ENCODE assay signal across 1 cellular context in the genomic region with DNA sequence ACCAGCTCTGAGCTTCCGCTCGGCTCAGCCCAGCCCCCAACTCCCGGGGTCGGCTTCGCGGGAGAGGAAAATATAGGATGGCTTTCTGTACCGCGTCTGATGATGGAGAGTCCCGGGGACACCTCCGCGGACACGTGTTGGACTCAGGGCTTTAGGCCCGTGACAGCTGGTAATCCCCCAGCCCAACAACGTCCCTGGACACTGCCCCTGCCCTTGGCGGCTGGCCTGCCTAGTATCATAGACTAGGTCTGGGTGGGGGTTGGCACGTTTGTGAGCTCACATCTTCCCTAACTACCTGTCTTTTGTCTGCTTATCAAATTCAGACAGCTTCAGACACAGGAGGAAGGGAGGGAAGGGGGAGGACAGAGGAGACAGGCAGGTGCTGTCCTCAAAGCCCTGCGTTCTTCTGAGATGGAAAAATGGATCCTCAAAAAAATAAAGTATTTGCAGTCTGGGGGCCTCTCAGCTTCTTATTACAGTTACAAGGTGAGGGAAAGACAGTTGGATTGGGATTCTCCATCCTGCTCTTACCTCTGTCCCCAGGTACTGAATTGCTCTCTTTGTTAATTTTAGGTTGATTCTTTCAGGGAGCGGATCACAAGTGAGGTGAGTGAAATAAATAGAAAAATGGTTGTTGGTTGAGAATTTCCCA.
TF ChIP-seq lines count a peak whose summit lies in the region.

No MANE protein-coding gene starts in this region.

TF ChIP-seq in A549, 52 proteins besides CTCF, POLR2A, EP300 and RAD21:
- TF ChIP-seq SMC3 (IDR thresholded peaks at IDR 0.05) = no peak
- TF ChIP-seq KDM1A (IDR thresholded peaks at IDR 0.05; ENCODE audit: low read depth) = no peak
- no peak for TF ChIP-seq JUN (IDR thresholded peaks at IDR 0.05)
- no peak for TF ChIP-seq NFE2L2 (conservative IDR thresholded peaks at IDR 0.05; ENCODE audit: low read length)
- TF ChIP-seq ZSCAN20 (CRISPR knock-in tag; IDR thresholded peaks at IDR 0.05) = no peak
- TF ChIP-seq MAFK (IDR thresholded peaks at IDR 0.05; ENCODE audit: partially characterized antibody) = no peak
- no peak for TF ChIP-seq NPAS2 (CRISPR knock-in tag; IDR thresholded peaks at IDR 0.05; ENCODE audit: borderline replicate concordance)
- TF ChIP-seq, protein P1, sequence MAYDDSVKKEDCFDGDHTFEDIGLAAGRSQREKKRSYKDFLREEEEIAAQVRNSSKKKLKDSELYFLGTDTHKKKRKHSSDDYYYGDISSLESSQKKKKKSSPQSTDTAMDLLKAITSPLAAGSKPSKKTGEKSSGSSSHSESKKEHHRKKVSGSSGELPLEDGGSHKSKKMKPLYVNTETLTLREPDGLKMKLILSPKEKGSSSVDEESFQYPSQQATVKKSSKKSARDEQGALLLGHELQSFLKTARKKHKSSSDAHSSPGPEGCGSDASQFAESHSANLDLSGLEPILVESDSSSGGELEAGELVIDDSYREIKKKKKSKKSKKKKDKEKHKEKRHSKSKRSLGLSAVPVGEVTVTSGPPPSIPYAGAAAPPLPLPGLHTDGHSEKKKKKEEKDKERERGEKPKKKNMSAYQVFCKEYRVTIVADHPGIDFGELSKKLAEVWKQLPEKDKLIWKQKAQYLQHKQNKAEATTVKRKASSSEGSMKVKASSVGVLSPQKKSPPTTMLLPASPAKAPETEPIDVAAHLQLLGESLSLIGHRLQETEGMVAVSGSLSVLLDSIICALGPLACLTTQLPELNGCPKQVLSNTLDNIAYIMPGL (CRISPR knock-in tag; IDR thresholded peaks at IDR 0.05; ENCODE audit: borderline replicate concordance) = no peak
- TF ChIP-seq, protein P2, sequence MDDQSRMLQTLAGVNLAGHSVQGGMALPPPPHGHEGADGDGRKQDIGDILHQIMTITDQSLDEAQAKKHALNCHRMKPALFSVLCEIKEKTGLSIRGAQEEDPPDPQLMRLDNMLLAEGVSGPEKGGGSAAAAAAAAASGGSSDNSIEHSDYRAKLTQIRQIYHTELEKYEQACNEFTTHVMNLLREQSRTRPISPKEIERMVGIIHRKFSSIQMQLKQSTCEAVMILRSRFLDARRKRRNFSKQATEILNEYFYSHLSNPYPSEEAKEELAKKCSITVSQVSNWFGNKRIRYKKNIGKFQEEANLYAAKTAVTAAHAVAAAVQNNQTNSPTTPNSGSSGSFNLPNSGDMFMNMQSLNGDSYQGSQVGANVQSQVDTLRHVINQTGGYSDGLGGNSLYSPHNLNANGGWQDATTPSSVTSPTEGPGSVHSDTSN (IDR thresholded peaks at IDR 0.05) = no peak
- TF ChIP-seq CBX8 (IDR thresholded peaks at IDR 0.05) = no peak
- no peak for TF ChIP-seq RCOR1 (IDR thresholded peaks at IDR 0.05; ENCODE audit: low read depth, low read length)
- no peak for TF ChIP-seq HEYL (CRISPR knock-in tag; IDR thresholded peaks at IDR 0.05)
- no peak for TF ChIP-seq CHD4 (IDR thresholded peaks at IDR 0.05; ENCODE audit: borderline replicate concordance)
- TF ChIP-seq EHMT2 (IDR thresholded peaks at IDR 0.05; ENCODE audit: low read depth) = no peak
- TF ChIP-seq SREBF2 (IDR thresholded peaks at IDR 0.05) = no peak
- TF ChIP-seq CEBPB (IDR thresholded peaks at IDR 0.05) = no peak
- TF ChIP-seq HOXB13 (CRISPR knock-in tag; IDR thresholded peaks at IDR 0.05; ENCODE audit: low read depth) = no peak
- TF ChIP-seq RARB (CRISPR knock-in tag; IDR thresholded peaks at IDR 0.05) = no peak
- no peak for TF ChIP-seq ZFP36 (IDR thresholded peaks at IDR 0.05; ENCODE audit: borderline replicate concordance, partially characterized antibody)
- TF ChIP-seq TP53 (CRISPR knock-in tag; IDR thresholded peaks at IDR 0.05) = no peak
TF ChIP-seq in A549: peak in this region for 0.
